ENCODE assay signal across 8 cellular contexts in the genomic region with DNA sequence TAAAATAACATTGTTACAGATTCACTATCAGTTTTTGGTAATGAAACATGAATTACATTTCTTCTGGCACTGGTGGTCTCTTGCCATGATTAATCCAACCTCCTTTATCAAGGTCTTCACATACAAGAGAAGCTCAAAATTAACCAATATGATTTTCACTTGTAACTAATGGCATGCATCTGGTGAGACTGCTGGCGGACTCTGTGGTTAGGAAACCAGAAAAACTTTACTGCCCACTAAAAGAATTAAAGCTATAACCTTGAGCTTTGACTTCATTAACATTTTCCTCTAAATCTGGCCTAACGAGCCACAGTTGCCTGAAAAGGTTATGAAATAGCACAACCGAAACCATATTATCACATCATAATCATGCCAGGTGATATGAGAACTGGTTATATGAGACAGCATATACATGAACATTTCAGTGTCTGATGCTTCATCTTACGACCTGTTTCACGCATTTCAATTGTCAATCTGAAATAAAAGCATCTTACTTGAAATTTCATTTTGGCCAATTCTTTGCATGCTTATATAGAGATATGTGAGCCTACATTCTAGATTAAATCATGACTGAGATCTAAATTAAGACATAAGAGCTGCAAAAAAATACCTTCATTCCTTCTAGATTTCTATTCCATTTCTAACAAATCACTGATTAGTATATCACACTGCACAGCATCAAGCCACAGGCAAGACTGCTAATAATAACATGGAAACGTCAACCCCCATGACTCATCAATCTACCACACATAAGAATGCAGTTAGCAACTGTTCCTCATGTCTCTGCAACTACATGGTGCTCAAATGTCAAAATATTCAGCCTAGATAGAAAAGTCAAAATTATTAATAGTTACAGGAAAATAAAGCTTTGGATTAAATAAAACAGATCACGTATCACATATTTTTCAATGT.
A peak's percentile ranks its signal among the peaks of the same experiment; 100 is the strongest.
DNase-seq lines count a peak whose midpoint lies in the region; ATAC-seq and TF ChIP-seq lines count a peak whose summit lies in the region.

No MANE protein-coding gene starts in this region.

- no peak overlapping the region for H3K4me3 ChIP-seq in A673 (ENCODE audit: low read depth, low read length, poor library complexity, severe bottlenecking)
- no peak overlapping the region for H3K4me3 ChIP-seq in RWPE2 (ENCODE audit: severe bottlenecking)
- no peak overlapping the region for H3K4me3 ChIP-seq in aorta (ENCODE audit: low read length in 2 of 2)

- BruUV-seq in A673 (replicated peaks; lab: Mats Ljungman, UMichigan), result no TSS peak

- CTCF ChIA-PET in A673 (lab: Charles Lee), result no interaction called here

- intact Hi-C loops in A673 (cut with micrococcal nuclease; ENCODE audit: unreplicated experiment) (no loop called here), aorta (cut with DNase I) (loop anchor here in 1 of 2 donors (5.0 kb wide), 1 partner anchor 82 kb away; no protein-coding TSS in a partner anchor)

- TF ChIP-seq CTCF in A673 (conservative IDR thresholded peaks at IDR 0.05; ENCODE audit: low read depth, low read length), result no peak
- TF ChIP-seq CTCF in RWPE2 (IDR thresholded peaks at IDR 0.05; ENCODE audit: poor library complexity, severe bottlenecking), result no peak

- POLR2A ChIA-PET in A673 (lab: Charles Lee; ENCODE audit: low non-redundant PET), result no interaction called here

- H3K27me3 ChIP-seq in A673 (replicated peaks; ENCODE audit: insufficient read depth, low read depth, low read length, poor library complexity), result no peaks in the 10 kb centered on the region
- H3K27me3 ChIP-seq in RWPE2 (ENCODE audit: insufficient read depth, poor library complexity, severe bottlenecking), result no peaks in the 10 kb centered on the region
- H3K27me3 ChIP-seq in aorta (ENCODE audit: control insufficient read depth in 1 of 2, insufficient read depth in 2 of 2, low read length in 1 of 2), result no peaks in the 10 kb centered on the region

- DNase-seq in A673 (ENCODE audit: low spot score) (peak; percentile 70), RWPE2 (ENCODE audit: low spot score) (no peak), foreskin melanocyte (peak; percentile 76), aorta (no peak), NCI-H187 (lab: John Stamatoyannopoulos, UW) (no peak)
- no peak for DNase-seq in activated naive CD4-positive, alpha-beta T cell (lab: John Stamatoyannopoulos, UW)

- 57 to 59% methylated on average over 7 of the region's 7 CpGs for WGBS in aorta, 2 donors

- H3K9me3 ChIP-seq in A673 (ENCODE audit: low read depth, low read length, poor library complexity, severe bottlenecking), result no peaks in the 10 kb centered on the region
- H3K9me3 ChIP-seq in RWPE2 (ENCODE audit: severe bottlenecking), result no peaks in the 10 kb centered on the region
- no peaks in the 10 kb centered on the region for H3K9me3 ChIP-seq in aorta (ENCODE audit: control insufficient read depth, low read length)

- no peak overlapping the region for H3K27ac ChIP-seq in A673 (ENCODE audit: low read depth, low read length, poor library complexity, severe bottlenecking)
- H3K27ac ChIP-seq in RWPE2 (ENCODE audit: poor library complexity, severe bottlenecking), result no peak overlapping the region
- H3K27ac ChIP-seq in aorta (ENCODE audit: low read depth in 1 of 2, low read length in 2 of 2), result no peak overlapping the region

- ATAC-seq in GM18517 (IDR thresholded peaks at IDR 0.05; ENCODE audit: unreplicated experiment) (peak; percentile 76), HG03039 (IDR thresholded peaks at IDR 0.05; ENCODE audit: unreplicated experiment) (peak; percentile 89), RWPE2 (ENCODE audit: low read depth) (peak; percentile 100), aorta (ENCODE audit: low FRiP score) (peak; percentile 80)

- H3K4me1 ChIP-seq in A673 (ENCODE audit: insufficient read depth, low read length, poor library complexity, severe bottlenecking) (peaks cover 20% of the 10 kb centered on the region), RWPE2 (ENCODE audit: insufficient read depth, poor library complexity, severe bottlenecking) (peaks cover 9% of the 10 kb centered on the region), aorta (ENCODE audit: control insufficient read depth in 1 of 2, insufficient read depth in 2 of 2, low read length in 2 of 2) (peaks cover 3 to 6% of the 10 kb centered on the region in 2 donors)

- no peaks in the 10 kb centered on the region for H3K36me3 ChIP-seq in A673 (ENCODE audit: insufficient read depth, low read length, poor library complexity, severe bottlenecking)
- H3K36me3 ChIP-seq in RWPE2 (ENCODE audit: low read depth), result no peaks in the 10 kb centered on the region
- no peaks in the 10 kb centered on the region for H3K36me3 ChIP-seq in aorta (ENCODE audit: control insufficient read depth in 1 of 2, insufficient read depth in 2 of 2, low read length in 1 of 2)

Comparison
In these comparisons a context has a peak if more than half of its experiments do, and no peak if none do; other contexts are left out.
1. DNase-seq: peak in A673 (single experiment) and foreskin melanocyte (single experiment); none in RWPE2 (single experiment), aorta (0 of 2), activated naive CD4-positive, alpha-beta T cell (0 of 4) and NCI-H187 (0 of 2).
2. Peak in every context shown above with its lines, with median percentiles within 50 percentile points of each other: ATAC-seq.